14 cellular contexts compared by ENCODE assay signal in genomic region chr22:26777402-26777801, GRCh38.
DNase-seq lines count a peak whose midpoint lies in the region; ATAC-seq and TF ChIP-seq lines count a peak whose summit lies in the region.
"Had no signal": no experiment of that assay in that cellular context is flagged by ENCODE, and none has a peak within 500 bp of the region (broad histone marks: within the 10 kb centered on the region; RNA-seq: fewer than 3 reads in every experiment).

No MANE protein-coding gene starts in this region.

- H2BK20ac ChIP-seq in H9 (ENCODE audit: low read depth, low read length, poor library complexity, severe bottlenecking): no peak overlapping the region

- peaks cover 9 to 37% (median 17%) of the 10 kb centered on the region in 3 experiments for H3K36me3 Mint-ChIP-seq in H9 (ENCODE audit: insufficient read depth in 1 of 3, low read depth in 3 of 3)
- H3K36me3 Mint-ChIP-seq in chondrocyte (ENCODE audit: low read depth): peaks cover 14% of the 10 kb centered on the region

- H2AFZ ChIP-seq in H9 (ENCODE audit: low read length): no peak overlapping the region

- H2BK15ac ChIP-seq in H9 (ENCODE audit: low read depth, low read length): no peak overlapping the region

- H3K56ac ChIP-seq in H9 (ENCODE audit: insufficient read length, low read depth, low read length): no peak overlapping the region

- H2BK5ac ChIP-seq in H9 (ENCODE audit: insufficient read length, low read length): no peak overlapping the region

- H3K27ac Mint-ChIP-seq in H9: peak overlapping the region in 2 of 3 experiments; percentile 26 to 51; a peak in 2 of 7 replicates
- H3K27ac Mint-ChIP-seq in chondrocyte (ENCODE audit: unreplicated experiment): peak overlapping the region; percentile 41

- H4K20me1 ChIP-seq in H9 (ENCODE audit: control insufficient read depth, insufficient read depth, insufficient read length): no peaks in the 10 kb centered on the region

- H3K18ac ChIP-seq in H9 (ENCODE audit: insufficient read length, low read depth, low read length): no peak overlapping the region

- H3K4me1 ChIP-seq in H9 (ENCODE audit: insufficient read depth, low read length): peaks cover 2% of the 10 kb centered on the region; the same call in 1 of the 2 replicates
- H3K4me1 ChIP-seq: transverse colon had no signal

- peaks cover 6% of the 10 kb centered on the region; the same call in 1 of the 2 replicates for H3K27me3 ChIP-seq in H9 (ENCODE audit: insufficient read depth, low read length)
- H3K27me3 ChIP-seq: transverse colon had no signal

- TF ChIP-seq CTCF in H9 (conservative IDR thresholded peaks at IDR 0.05) (no peak), chondrocyte (IDR thresholded peaks at IDR 0.05) (no peak), omental fat pad (IDR thresholded peaks at IDR 0.05) (no peak)

- no peak overlapping the region for H4K91ac ChIP-seq in H9 (ENCODE audit: insufficient read length, low read depth, low read length)

- peaks cover 67% of the 10 kb centered on the region for H3K27me3 Mint-ChIP-seq in H9 (ENCODE audit: low read depth)
- H3K27me3 Mint-ChIP-seq in chondrocyte (ENCODE audit: low read depth): no peaks in the 10 kb centered on the region

- H2BK120ac ChIP-seq in H9 (ENCODE audit: low read depth, low read length, poor library complexity, severe bottlenecking): no peak overlapping the region

- H3T11ph ChIP-seq in H9 (ENCODE audit: low read length): no peak overlapping the region

- H2BK12ac ChIP-seq in H9 (ENCODE audit: insufficient read length, low read depth, low read length): no peak overlapping the region

- ATAC-seq in omental fat pad (ENCODE audit: low FRiP score) (no peak), GM21619 (IDR thresholded peaks at IDR 0.05; ENCODE audit: unreplicated experiment) (no peak)

- no peak overlapping the region for H3K9ac ChIP-seq in H9 (ENCODE audit: extremely low read depth, insufficient read length, low read length)

- H3K27ac ChIP-seq in H9 (ENCODE audit: insufficient read length, low read depth, low read length): no peak overlapping the region
- H3K27ac ChIP-seq: epithelial cell of prostate, SK-N-MC, transverse colon had no signal

- H3K23ac ChIP-seq in H9 (ENCODE audit: insufficient read length, low read depth, low read length): no peak overlapping the region

- peaks cover 9% of the 10 kb centered on the region for H3K9me3 ChIP-seq in H9 (ENCODE audit: control insufficient read depth, low read depth, low read length)
- H3K9me3 ChIP-seq: transverse colon had no signal

- H3K4me3 Mint-ChIP-seq in H9 (no peak overlapping the region; a peak in 1 of 5 replicates), chondrocyte (ENCODE audit: unreplicated experiment) (no peak overlapping the region)

- peak overlapping the region; percentile 47 for H3K4me2 ChIP-seq in H9 (ENCODE audit: insufficient read depth, insufficient read length, low read length)

- H3K79me1 ChIP-seq in H9 (ENCODE audit: insufficient read depth, low read depth, low read length, poor library complexity, severe bottlenecking): no peaks in the 10 kb centered on the region

- DNase-seq in AG08395 (ENCODE audit: low spot score) (peak; percentile 88), H9 (peak; percentile 74), chondrocyte (ENCODE audit: low spot score) (no peak), islet precursor cell (peak; percentile 85), omental fat pad (ENCODE audit: low spot score) (no peak), NCI-H1105 treated with DMSO at 0.1 percent for 48 hours (lab: John Stamatoyannopoulos, UW) (no peak), NOMO-1 treated with DMSO at 0.1 percent for 48 hours (lab: John Stamatoyannopoulos, UW; ENCODE audit: unreplicated experiment) (no peak)
- DNase-seq: activated naive CD4-positive, alpha-beta T cell treated with anti-CD3 and anti-CD28 coated beads, Interleukin-2, amount 50 U/mL, for 16 hours; cerebellar nuclear complex; NCI-H2029 treated with DMSO at 0.1 percent for 48 hours; transverse colon had no signal

- no peak overlapping the region for H4K8ac ChIP-seq in H9 (replicated peaks; ENCODE audit: insufficient read length, low read depth, low read length)

- H3K23me2 ChIP-seq in H9 (ENCODE audit: insufficient read length, low read depth, low read length, poor library complexity, severe bottlenecking): no peaks in the 10 kb centered on the region

- no peak overlapping the region for H4K5ac ChIP-seq in H9 (ENCODE audit: insufficient read length, low read depth, low read length)

- H3K9me3 Mint-ChIP-seq in H9 (peaks cover 8 to 18% of the 10 kb centered on the region in 2 experiments; a peak in 4 of 5 replicates), chondrocyte (ENCODE audit: low read depth) (peaks cover 8% of the 10 kb centered on the region)

- no CpG with 5 or more reads among the region's 4 CpGs for WGBS in H9 (ENCODE audit: extremely low coverage, insufficient read length, low lambda C conversion rate)

- no peak overlapping the region for H2AK5ac ChIP-seq in H9 (ENCODE audit: insufficient read length, low read length)

- H3K14ac ChIP-seq in H9 (ENCODE audit: insufficient read depth, low read length): no peak overlapping the region

- no peaks in the 10 kb centered on the region for H3K79me2 ChIP-seq in H9 (ENCODE audit: insufficient read depth, low read length)

- no peak overlapping the region for H3K4ac ChIP-seq in H9 (ENCODE audit: low read depth, low read length)

- H3K4me1 Mint-ChIP-seq in H9 (peaks cover 42 to 43% of the 10 kb centered on the region in 2 experiments), chondrocyte (ENCODE audit: low read depth) (peaks cover 13% of the 10 kb centered on the region)

Comparison
In these comparisons a context has a peak if more than half of its experiments do, and no peak if none do; other contexts are left out.
1. DNase-seq: peak in AG08395 (single experiment), H9 (single experiment) and islet precursor cell (single experiment); none in chondrocyte (single experiment), omental fat pad (single experiment), NCI-H1105 treated with DMSO at 0.1 percent for 48 hours (single experiment) and NOMO-1 treated with DMSO at 0.1 percent for 48 hours (single experiment).